In the genomic region with DNA sequence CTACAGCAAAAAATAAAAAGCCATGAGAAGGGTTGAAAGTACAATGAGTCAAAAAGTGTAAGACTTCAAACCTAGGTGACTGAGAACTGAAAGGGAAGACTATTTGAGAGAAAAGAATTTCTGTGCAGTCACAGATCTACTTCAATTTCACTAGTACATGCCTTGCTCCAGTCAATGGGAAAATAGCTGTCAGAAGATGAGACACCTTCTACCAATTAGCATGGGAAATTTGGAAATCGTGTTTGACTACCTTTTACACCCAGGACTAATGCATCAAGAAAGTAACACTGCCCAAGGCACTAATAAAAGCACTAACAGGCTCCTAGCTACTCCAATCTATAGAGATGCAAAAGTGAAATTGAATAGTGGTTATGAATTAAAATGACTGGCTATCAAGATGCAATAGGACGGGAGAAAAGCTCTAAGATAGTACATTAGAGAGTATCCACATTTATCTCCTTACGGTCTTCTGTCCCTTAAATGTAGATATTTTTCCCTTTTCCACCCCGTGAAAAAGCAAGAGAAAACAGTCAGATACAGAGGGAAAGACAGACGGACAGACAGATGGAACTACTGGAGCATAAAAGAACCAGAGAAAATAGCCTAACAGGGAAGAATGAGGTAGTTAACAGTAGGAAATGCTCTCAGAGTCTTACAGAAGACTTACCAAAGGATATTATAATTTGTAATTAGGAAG, we compare ENCODE assay signal across 10 cellular contexts. TPM values are rescaled to one million over a fixed set of nuclear protein-coding genes. Genes with fewer than 3 reads are reported as not detected.
DNase-seq lines count a peak whose midpoint lies in the region; ATAC-seq and TF ChIP-seq lines count a peak whose summit lies in the region.
"Had no signal": no experiment of that assay in that cellular context is flagged by ENCODE, and none has a peak within 500 bp of the region (broad histone marks: within the 10 kb centered on the region; RNA-seq: fewer than 3 reads in every experiment).

No MANE protein-coding gene starts in this region.

- peaks cover 82% of the 10 kb centered on the region for H3K79me2 ChIP-seq in Loucy (ENCODE audit: insufficient read depth, low read length)

- peak; percentile 70 for ATAC-seq in activated CD8-positive, alpha-beta T cell treated with anti-CD3 and anti-CD28 coated beads for 36 hours
- no peak for ATAC-seq in activated CD8-positive, alpha-beta T cell treated with anti-CD3 and anti-CD28 coated beads, Interleukin-2, amount 10 ng/mL, durations not matched to agents 7 days and 5 days
- peak; percentile 56 for ATAC-seq in HG02610 (IDR thresholded peaks at IDR 0.05; ENCODE audit: unreplicated experiment)

- H3K27ac ChIP-seq in spleen = peak overlapping the region in 5 of 8 donors; percentile 54 to 69 (median 60)
- H3K27ac ChIP-seq in substantia nigra (ENCODE audit: low read depth, low read length, poor library complexity, severe bottlenecking) = no peak overlapping the region
- no peak overlapping the region for H3K27ac ChIP-seq in esophagus muscularis mucosa (replicated peaks in 1 of 4)

- TF ChIP-seq CTCF in activated CD8-positive, alpha-beta T cell treated with anti-CD3 and anti-CD28 coated beads for 36 hours (IDR thresholded peaks at IDR 0.05) = no peak
- TF ChIP-seq CTCF in Loucy (conservative IDR thresholded peaks at IDR 0.05; ENCODE audit: low read length) (no peak), spleen (IDR thresholded peaks at IDR 0.05 in 8 of 11, conservative IDR thresholded peaks at IDR 0.05 in 3 of 11) (no peak), esophagus muscularis mucosa (IDR thresholded peaks at IDR 0.05) (no peak)

- no peaks in the 10 kb centered on the region for H3K9me3 Mint-ChIP-seq in activated CD8-positive, alpha-beta T cell treated with anti-CD3 and anti-CD28 coated beads for 36 hours
- no peaks in the 10 kb centered on the region for H3K9me3 Mint-ChIP-seq in activated CD8-positive, alpha-beta T cell treated with anti-CD3 and anti-CD28 coated beads, Interleukin-2, amount 10 ng/mL, durations not matched to agents 7 days and 5 days (ENCODE audit: insufficient read depth)
- H3K9me3 Mint-ChIP-seq: endodermal cell had no signal

- H3K4me2 ChIP-seq in Loucy (ENCODE audit: low read depth, low read length, poor library complexity, severe bottlenecking) = peak overlapping the region; percentile 14

- no peak overlapping the region for H3K4me3 Mint-ChIP-seq in activated CD8-positive, alpha-beta T cell treated with anti-CD3 and anti-CD28 coated beads for 36 hours
- H3K4me3 Mint-ChIP-seq in activated CD8-positive, alpha-beta T cell treated with anti-CD3 and anti-CD28 coated beads, Interleukin-2, amount 10 ng/mL, durations not matched to agents 7 days and 5 days = no peak overlapping the region
- H3K4me3 Mint-ChIP-seq: endodermal cell had no signal

- no peak for DNase-seq in activated CD8-positive, alpha-beta T cell treated with anti-CD3 and anti-CD28 coated beads for 36 hours
- DNase-seq in activated CD8-positive, alpha-beta T cell treated with anti-CD3 and anti-CD28 coated beads, Interleukin-2, amount 10 ng/mL, durations not matched to agents 7 days and 5 days = no peak
- DNase-seq in spleen (no peak), substantia nigra (lab: John Stamatoyannopoulos, UW) (no peak), AG08396 (ENCODE audit: low spot score) (no peak), esophagus muscularis mucosa (ENCODE audit: extremely low spot score) (no peak)
- DNase-seq: endodermal cell, mesendoderm had no signal

- CTCF ChIA-PET in activated CD8-positive, alpha-beta T cell treated with anti-CD3 and anti-CD28 coated beads for 36 hours (lab: Charles Lee) = interaction anchor here (0.9 to 1.3 kb wide), 3 partner anchors 12 to 273 kb away, joined by 3 to 4 read pairs (median 4); no protein-coding TSS in a partner anchor
- CTCF ChIA-PET in activated CD8-positive, alpha-beta T cell treated with anti-CD3 and anti-CD28 coated beads, Interleukin-2, amount 10 ng/mL, durations not matched to agents 7 days and 5 days (lab: Charles Lee) = interaction anchor here (1.0 to 1.8 kb wide), 5 partner anchors 18 to 242 kb away, joined by 3 to 5 read pairs (median 3); no protein-coding TSS in a partner anchor

- peaks cover 4% of the 10 kb centered on the region for H3K36me3 Mint-ChIP-seq in activated CD8-positive, alpha-beta T cell treated with anti-CD3 and anti-CD28 coated beads for 36 hours (ENCODE audit: low read depth)
- H3K36me3 Mint-ChIP-seq in activated CD8-positive, alpha-beta T cell treated with anti-CD3 and anti-CD28 coated beads, Interleukin-2, amount 10 ng/mL, durations not matched to agents 7 days and 5 days (ENCODE audit: low read depth) = peaks cover 5% of the 10 kb centered on the region

- H3K4me1 ChIP-seq in Loucy (ENCODE audit: insufficient read depth, low read length, poor library complexity, severe bottlenecking) (peaks cover 48% of the 10 kb centered on the region), spleen (peaks cover 37 to 98% (median 90%) of the 10 kb centered on the region in 6 donors), esophagus muscularis mucosa (peaks cover 0 to 56% (median 26%) of the 10 kb centered on the region in 4 donors)

- H3K4me3 ChIP-seq in Loucy (ENCODE audit: low read length, poor library complexity, severe bottlenecking) = no peak overlapping the region
- H3K4me3 ChIP-seq in spleen = peak overlapping the region in 2 of 8 donors; percentile 4 to 45
- no peak overlapping the region for H3K4me3 ChIP-seq in esophagus muscularis mucosa

- H3K36me3 ChIP-seq in Loucy (ENCODE audit: insufficient read depth, low read length) (no peaks in the 10 kb centered on the region), spleen (no peaks in the 10 kb centered on the region), esophagus muscularis mucosa (no peaks in the 10 kb centered on the region)

- H3K27me3 Mint-ChIP-seq in activated CD8-positive, alpha-beta T cell treated with anti-CD3 and anti-CD28 coated beads for 36 hours = no peaks in the 10 kb centered on the region
- H3K27me3 Mint-ChIP-seq in activated CD8-positive, alpha-beta T cell treated with anti-CD3 and anti-CD28 coated beads, Interleukin-2, amount 10 ng/mL, durations not matched to agents 7 days and 5 days (ENCODE audit: low read depth) = no peaks in the 10 kb centered on the region

- no peak for TF ChIP-seq POLR2A in spleen (IDR thresholded peaks at IDR 0.05)
- no peak for TF ChIP-seq POLR2A in esophagus muscularis mucosa (IDR thresholded peaks at IDR 0.05; ENCODE audit: low read depth)

- H3K9me2 ChIP-seq in Loucy (replicated peaks; ENCODE audit: low read depth, low read length) = no peaks in the 10 kb centered on the region

- intact Hi-C loops in activated CD8-positive, alpha-beta T cell treated with anti-CD3 and anti-CD28 coated beads for 36 hours (cut with micrococcal nuclease) = no loop called here
- intact Hi-C loops in spleen (cut with DNase I; ENCODE audit: low total_unique reads) (loop anchor here (10.0 kb wide), 1 partner anchor 49 kb away; no protein-coding TSS in a partner anchor), esophagus muscularis mucosa (cut with DNase I) (no loop called here)

- H3K9ac ChIP-seq in Loucy (ENCODE audit: low read depth, low read length, poor library complexity, severe bottlenecking) = no peak overlapping the region

- H3K27me3 ChIP-seq in Loucy (ENCODE audit: insufficient read depth, low read length, poor library complexity, severe bottlenecking) (no peaks in the 10 kb centered on the region), spleen (replicated peaks in 1 of 7) (no peaks in the 10 kb centered on the region), esophagus muscularis mucosa (no peaks in the 10 kb centered on the region)

- no peak for TF ChIP-seq EP300 in esophagus muscularis mucosa (IDR thresholded peaks at IDR 0.05)

- H3K9me3 ChIP-seq in Loucy (ENCODE audit: insufficient read depth, low read depth, low read length) (no peaks in the 10 kb centered on the region), spleen (no peaks in the 10 kb centered on the region), esophagus muscularis mucosa (no peaks in the 10 kb centered on the region)

- POLR2A ChIA-PET in activated CD8-positive, alpha-beta T cell treated with anti-CD3 and anti-CD28 coated beads for 36 hours (lab: Charles Lee) = interaction anchor here (1.5 kb wide), 1 partner anchor 16 kb away, joined by 6 read pairs; the partner anchor contains the start of gene INVS
- POLR2A ChIA-PET in activated CD8-positive, alpha-beta T cell treated with anti-CD3 and anti-CD28 coated beads, Interleukin-2, amount 10 ng/mL, durations not matched to agents 7 days and 5 days (lab: Charles Lee) = no interaction called here

- H3K27ac Mint-ChIP-seq in activated CD8-positive, alpha-beta T cell treated with anti-CD3 and anti-CD28 coated beads for 36 hours = peak overlapping the region; percentile 47
- no peak overlapping the region for H3K27ac Mint-ChIP-seq in activated CD8-positive, alpha-beta T cell treated with anti-CD3 and anti-CD28 coated beads, Interleukin-2, amount 10 ng/mL, durations not matched to agents 7 days and 5 days
- H3K27ac Mint-ChIP-seq: endodermal cell had no signal

- peaks cover 49% of the 10 kb centered on the region for H4K20me1 ChIP-seq in Loucy (ENCODE audit: insufficient read depth, low read length, poor library complexity, severe bottlenecking)

- WGBS in spleen, 5 donors = 57 to 71% (median 64%) methylated on average over 5 of the region's 5 CpGs
- WGBS in esophagus muscularis mucosa = 76% methylated on average over 5 of the region's 5 CpGs

- H2AFZ ChIP-seq in Loucy (ENCODE audit: low read length) = no peak overlapping the region

- peaks cover 6% of the 10 kb centered on the region; the same call in 1 of the 2 replicates for H3F3A ChIP-seq in Loucy (ENCODE audit: low read depth)

- H3K4me1 Mint-ChIP-seq in activated CD8-positive, alpha-beta T cell treated with anti-CD3 and anti-CD28 coated beads for 36 hours (ENCODE audit: low read depth) = peaks cover 74% of the 10 kb centered on the region
- peaks cover 42% of the 10 kb centered on the region for H3K4me1 Mint-ChIP-seq in activated CD8-positive, alpha-beta T cell treated with anti-CD3 and anti-CD28 coated beads, Interleukin-2, amount 10 ng/mL, durations not matched to agents 7 days and 5 days (ENCODE audit: low read depth)

RNA-seq across cellular contexts. Expression of gene ERP44, which starts 15.2 kb away (rescaled TPM):
- total RNA-seq in activated CD8-positive, alpha-beta T cell treated with anti-CD3 and anti-CD28 coated beads for 36 hours = 10 to 100 TPM; 10.2 to 11.1 TPM
- total RNA-seq in activated CD8-positive, alpha-beta T cell treated with anti-CD3 and anti-CD28 coated beads, Interleukin-2, amount 10 ng/mL, durations not matched to agents 7 days and 5 days = 10 to 100 TPM; 15.7 to 15.8 TPM
- 10 to 100 TPM; 16.5 to 21.4 (median 20.8) TPM for total RNA-seq in spleen
- 10 to 100 TPM in 2 of 3 donors, 1 to 10 TPM in 1; 9.5 to 13.9 (median 10.1) TPM for polyA plus RNA-seq in spleen
- total RNA-seq in esophagus muscularis mucosa = 10 to 100 TPM; 12.1 to 13.3 (median 12.7) TPM

RNA-seq across cellular contexts. Expression of gene INVS, which starts 15.4 kb away (rescaled TPM):
- 10 to 100 TPM; 18.0 to 20.4 TPM for total RNA-seq in activated CD8-positive, alpha-beta T cell treated with anti-CD3 and anti-CD28 coated beads for 36 hours
- total RNA-seq in activated CD8-positive, alpha-beta T cell treated with anti-CD3 and anti-CD28 coated beads, Interleukin-2, amount 10 ng/mL, durations not matched to agents 7 days and 5 days = 10 to 100 TPM; 19.8 to 21.8 TPM
- total RNA-seq in spleen (10 to 100 TPM; 18.2 to 49.5 (median 28.4) TPM), esophagus muscularis mucosa (10 to 100 TPM; 19.2 to 24.1 (median 23.4) TPM)
- 1 to 10 TPM; 3.0 to 4.2 (median 3.7) TPM for polyA plus RNA-seq in spleen

Comparison
In these comparisons a context has a peak if more than half of its experiments do, and no peak if none do; other contexts are left out.
1. H3K27ac ChIP-seq: peak in spleen (5 of 8); none in substantia nigra (single experiment) and esophagus muscularis mucosa (0 of 4).